Comparison of ENCODE assay signal across 18 cellular contexts in genomic region chr5:149638546-149639241, GRCh38. TPM values are rescaled to one million over a fixed set of nuclear protein-coding genes. Genes with fewer than 3 reads are reported as not detected.
DNase-seq lines count a peak whose midpoint lies in the region; ATAC-seq, FAIRE-seq and TF ChIP-seq lines count a peak whose summit lies in the region.
"Had no signal": no experiment of that assay in that cellular context is flagged by ENCODE, and none has a peak within 500 bp of the region (broad histone marks: within the 10 kb centered on the region; RNA-seq: fewer than 3 reads in every experiment).

No MANE protein-coding gene starts in this region.

- H2BK120ac ChIP-seq in trophoblast cell (ENCODE audit: insufficient read depth, low read length, poor library complexity) = no peak overlapping the region

- no peak overlapping the region for H4K91ac ChIP-seq in trophoblast cell (ENCODE audit: low read depth, low read length)

- peak overlapping the region; percentile 87 for H3K27ac ChIP-seq in VCaP
- H3K27ac ChIP-seq in trophoblast cell (ENCODE audit: low read depth, low read length) = no peak overlapping the region
- H3K27ac ChIP-seq: GM23248 had no signal

- H3K14ac ChIP-seq in trophoblast cell (ENCODE audit: low read length) = no peak overlapping the region

- H3K4me1 Mint-ChIP-seq in activated CD8-positive, alpha-beta T cell treated with anti-CD3 and anti-CD28 coated beads, Interleukin-2, amount 10 ng/mL, durations not matched to agents 7 days and 5 days (ENCODE audit: low read depth) = no peaks in the 10 kb centered on the region
- peaks cover under 1% of the 10 kb centered on the region for H3K4me1 Mint-ChIP-seq in activated CD8-positive, alpha-beta T cell treated with anti-CD3 and anti-CD28 coated beads for 36 hours (ENCODE audit: low read depth)

- no peaks in the 10 kb centered on the region for H3K36me3 Mint-ChIP-seq in activated CD8-positive, alpha-beta T cell treated with anti-CD3 and anti-CD28 coated beads, Interleukin-2, amount 10 ng/mL, durations not matched to agents 7 days and 5 days (ENCODE audit: low read depth)
- no peaks in the 10 kb centered on the region for H3K36me3 Mint-ChIP-seq in activated CD8-positive, alpha-beta T cell treated with anti-CD3 and anti-CD28 coated beads for 36 hours (ENCODE audit: low read depth)
- H3K36me3 Mint-ChIP-seq: CD8-positive, alpha-beta T cell had no signal

- POLR2A ChIA-PET in activated CD8-positive, alpha-beta T cell treated with anti-CD3 and anti-CD28 coated beads, Interleukin-2, amount 10 ng/mL, durations not matched to agents 7 days and 5 days (lab: Charles Lee) = no interaction called here
- POLR2A ChIA-PET in activated CD8-positive, alpha-beta T cell treated with anti-CD3 and anti-CD28 coated beads for 36 hours (lab: Charles Lee) = no interaction called here

- H3K4ac ChIP-seq in trophoblast cell (ENCODE audit: low read depth, low read length) = no peak overlapping the region

- H3K23ac ChIP-seq in trophoblast cell (ENCODE audit: low read length) = no peak overlapping the region

- no peaks in the 10 kb centered on the region for H3K27me3 Mint-ChIP-seq in activated CD8-positive, alpha-beta T cell treated with anti-CD3 and anti-CD28 coated beads, Interleukin-2, amount 10 ng/mL, durations not matched to agents 7 days and 5 days (ENCODE audit: low read depth)
- H3K27me3 Mint-ChIP-seq in activated CD8-positive, alpha-beta T cell treated with anti-CD3 and anti-CD28 coated beads for 36 hours = no peaks in the 10 kb centered on the region
- H3K27me3 Mint-ChIP-seq: B cell had no signal

- H3K36me3 ChIP-seq in trophoblast cell (ENCODE audit: control insufficient read depth in 1 of 2, insufficient read depth in 2 of 2, low read length in 2 of 2) = no peaks in the 10 kb centered on the region
- H3K36me3 ChIP-seq: BLaER1 treated with 17β-estradiol and CSF1 and Interleukin-3, amounts not matched to agents 10 nM and 100 nM; HAP-1 had no signal

- intact Hi-C loops in activated CD8-positive, alpha-beta T cell treated with anti-CD3 and anti-CD28 coated beads for 36 hours (cut with micrococcal nuclease) = loop anchor here (5.0 to 10.0 kb wide), 2 partner anchors 326 to 354 kb away; partner anchors contain the start of gene SLC26A2

- H3K4me1 ChIP-seq in trophoblast cell (ENCODE audit: control insufficient read depth in 1 of 2, insufficient read depth in 2 of 2, low read length in 2 of 2) = no peaks in the 10 kb centered on the region
- H3K4me1 ChIP-seq: HAP-1 had no signal

- H3K4me3 Mint-ChIP-seq in activated CD8-positive, alpha-beta T cell treated with anti-CD3 and anti-CD28 coated beads, Interleukin-2, amount 10 ng/mL, durations not matched to agents 7 days and 5 days = no peak overlapping the region
- H3K4me3 Mint-ChIP-seq in activated CD8-positive, alpha-beta T cell treated with anti-CD3 and anti-CD28 coated beads for 36 hours = no peak overlapping the region
- H3K4me3 Mint-ChIP-seq: B cell; CD8-positive, alpha-beta T cell had no signal

- H4K12ac ChIP-seq in trophoblast cell (ENCODE audit: low read depth, low read length) = no peak overlapping the region

- H3K9ac ChIP-seq in trophoblast cell (ENCODE audit: low read length) = no peak overlapping the region
- H3K9ac ChIP-seq: BLaER1 treated with 17β-estradiol and CSF1 and Interleukin-3, amounts not matched to agents 10 nM and 100 nM; GM23248 had no signal

- peak; percentile 18 for ATAC-seq in activated CD8-positive, alpha-beta T cell treated with anti-CD3 and anti-CD28 coated beads, Interleukin-2, amount 10 ng/mL, durations not matched to agents 7 days and 5 days
- ATAC-seq in activated CD8-positive, alpha-beta T cell treated with anti-CD3 and anti-CD28 coated beads for 36 hours = no peak
- ATAC-seq in HG02970 (IDR thresholded peaks at IDR 0.05; ENCODE audit: low FRiP score, unreplicated experiment) = no peak
- ATAC-seq: CD8-positive, alpha-beta T cell had no signal

- H3K27ac Mint-ChIP-seq in activated CD8-positive, alpha-beta T cell treated with anti-CD3 and anti-CD28 coated beads, Interleukin-2, amount 10 ng/mL, durations not matched to agents 7 days and 5 days = no peak overlapping the region
- H3K27ac Mint-ChIP-seq in activated CD8-positive, alpha-beta T cell treated with anti-CD3 and anti-CD28 coated beads for 36 hours = no peak overlapping the region
- H3K27ac Mint-ChIP-seq: B cell; CD8-positive, alpha-beta T cell had no signal

- H3K27me3 ChIP-seq in trophoblast cell (ENCODE audit: insufficient read depth, low read length) = no peaks in the 10 kb centered on the region
- H3K27me3 ChIP-seq: BLaER1 treated with 17β-estradiol and CSF1 and Interleukin-3, amounts not matched to agents 10 nM and 100 nM had no signal

- H2BK12ac ChIP-seq in trophoblast cell (ENCODE audit: low read length) = no peak overlapping the region

- no peaks in the 10 kb centered on the region for H3K9me3 Mint-ChIP-seq in activated CD8-positive, alpha-beta T cell treated with anti-CD3 and anti-CD28 coated beads, Interleukin-2, amount 10 ng/mL, durations not matched to agents 7 days and 5 days (ENCODE audit: insufficient read depth)
- no peaks in the 10 kb centered on the region for H3K9me3 Mint-ChIP-seq in activated CD8-positive, alpha-beta T cell treated with anti-CD3 and anti-CD28 coated beads for 36 hours
- H3K9me3 Mint-ChIP-seq: CD8-positive, alpha-beta T cell had no signal

- no peaks in the 10 kb centered on the region for H3K9me3 ChIP-seq in trophoblast cell (ENCODE audit: insufficient read depth, low read depth, low read length)
- H3K9me3 ChIP-seq: BLaER1 treated with 17β-estradiol and CSF1 and Interleukin-3, amounts not matched to agents 10 nM and 100 nM; HAP-1 had no signal

- WGBS in trophoblast cell (ENCODE audit: extremely low coverage, insufficient coverage, insufficient read length) = no CpG with 5 or more reads among the region's 9 CpGs

- H2BK5ac ChIP-seq in trophoblast cell (ENCODE audit: low read depth, low read length, poor library complexity) = no peak overlapping the region

- H3K79me2 ChIP-seq in trophoblast cell (ENCODE audit: control insufficient read depth, insufficient read depth, low read length, poor library complexity) = no peaks in the 10 kb centered on the region

- H3K18ac ChIP-seq in trophoblast cell (ENCODE audit: low read length) = no peak overlapping the region

- CTCF ChIA-PET in activated CD8-positive, alpha-beta T cell treated with anti-CD3 and anti-CD28 coated beads, Interleukin-2, amount 10 ng/mL, durations not matched to agents 7 days and 5 days (lab: Charles Lee) = interaction anchor here (0.8 to 6.9 kb wide), 4 partner anchors 18 to 324 kb away, joined by 3 to 73 read pairs (median 8); no protein-coding TSS in a partner anchor
- CTCF ChIA-PET in activated CD8-positive, alpha-beta T cell treated with anti-CD3 and anti-CD28 coated beads for 36 hours (lab: Charles Lee) = interaction anchor here (1.0 to 8.7 kb wide), 5 partner anchors 14 to 351 kb away, joined by 3 to 111 read pairs (median 17); no protein-coding TSS in a partner anchor

- no peaks in the 10 kb centered on the region for H3K79me1 ChIP-seq in trophoblast cell (ENCODE audit: low read length)

- DNase-seq in activated CD8-positive, alpha-beta T cell treated with anti-CD3 and anti-CD28 coated beads, Interleukin-2, amount 10 ng/mL, durations not matched to agents 7 days and 5 days = no peak
- no peak for DNase-seq in activated CD8-positive, alpha-beta T cell treated with anti-CD3 and anti-CD28 coated beads for 36 hours
- DNase-seq in trophoblast cell = no peak
- no peak for DNase-seq in D721Med (ENCODE audit: insufficient read length, low spot score)
- DNase-seq in AG08396 (ENCODE audit: low spot score) = no peak
- DNase-seq: 8988T; Calu3; CD8-positive, alpha-beta T cell; DMS 273 treated with DMSO at 0.1 percent for 48 hours; GM23248 had no signal

- no peak for TF ChIP-seq CTCF in activated CD8-positive, alpha-beta T cell treated with anti-CD3 and anti-CD28 coated beads for 36 hours (IDR thresholded peaks at IDR 0.05)
- no peak for TF ChIP-seq CTCF in VCaP (conservative IDR thresholded peaks at IDR 0.05)
- TF ChIP-seq CTCF in D721Med (IDR thresholded peaks at IDR 0.05; ENCODE audit: insufficient read depth, missing control alignments) = no peak

- H4K8ac ChIP-seq in trophoblast cell (ENCODE audit: low read depth, low read length) = no peak overlapping the region

- no peak overlapping the region for H2AK5ac ChIP-seq in trophoblast cell (ENCODE audit: low read length)

- peak overlapping the region; percentile 8 for H3K4me3 ChIP-seq in trophoblast cell (ENCODE audit: low read depth, low read length)
- H3K4me3 ChIP-seq: BLaER1 treated with 17β-estradiol and CSF1 and Interleukin-3, amounts not matched to agents 10 nM and 100 nM; GM23248; HAP-1 had no signal

- H2AFZ ChIP-seq in trophoblast cell (ENCODE audit: insufficient read depth, low read length, poor library complexity) = no peak overlapping the region
- H2AFZ ChIP-seq: GM23248 had no signal

- no peak for FAIRE-seq in D721Med (lab: Jason Lieb, UNC)
- FAIRE-seq: G401.6, GM12891, GM19239 had no signal

- H3K4me2 ChIP-seq in trophoblast cell (ENCODE audit: low read length) = no peak overlapping the region

RNA-seq across cellular contexts. Expression of gene ARHGEF37, which starts 57.4 kb away (rescaled TPM):
- total RNA-seq in activated CD8-positive, alpha-beta T cell treated with anti-CD3 and anti-CD28 coated beads, Interleukin-2, amount 10 ng/mL, durations not matched to agents 7 days and 5 days = 1 to 10 TPM; 1.0 to 1.4 TPM
- 1 to 10 TPM; 1.1 TPM for total RNA-seq in activated CD8-positive, alpha-beta T cell treated with anti-CD3 and anti-CD28 coated beads for 36 hours
- 0.89 and 0.93 TPM in 2 replicates for polyA plus RNA-seq in trophoblast cell (2013)
- total RNA-seq: CD8-positive, alpha-beta T cell had no signal
